Comparison of ENCODE assay signal across 10 cellular contexts in the genomic region with DNA sequence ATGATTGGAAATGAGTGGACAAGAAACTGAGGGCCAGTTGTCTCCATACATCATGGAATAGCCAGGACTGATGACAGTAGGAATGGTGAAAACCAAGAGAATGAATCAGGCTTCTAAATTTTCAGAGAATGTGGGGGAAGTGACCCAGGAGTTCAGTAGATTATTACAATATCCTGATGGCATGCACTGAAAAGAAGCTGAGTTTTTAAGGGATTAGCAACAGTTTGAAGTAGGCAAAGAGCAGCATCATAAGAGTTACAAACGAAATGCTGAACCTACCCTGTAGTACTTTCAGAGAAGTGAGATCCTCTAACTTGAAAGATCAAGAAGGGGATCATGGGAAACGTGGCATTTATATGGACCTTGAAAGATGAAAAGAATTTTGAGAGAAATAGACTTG. TPM values are rescaled to one million over a fixed set of nuclear protein-coding genes. Genes with fewer than 3 reads are reported as not detected.
DNase-seq lines count a peak whose midpoint lies in the region; TF ChIP-seq lines count a peak whose summit lies in the region.
"Had no signal": no experiment of that assay in that cellular context is flagged by ENCODE, and none has a peak within 500 bp of the region (broad histone marks: within the 10 kb centered on the region; RNA-seq: fewer than 3 reads in every experiment).

No MANE protein-coding gene starts in this region.

- peak overlapping the region; percentile 16 for H3K4me3 ChIP-seq in fibroblast of mammary gland (ENCODE audit: control insufficient read depth, low read depth, low read length)
- H3K4me3 ChIP-seq: lung, upper lobe of left lung had no signal

- DNase-seq in EH (ENCODE audit: low read depth) (peak; percentile 87), NCI-H226 (peak; percentile 80), fibroblast of mammary gland (ENCODE audit: low read depth) (peak; percentile 86), putamen (ENCODE audit: low spot score) (peak; percentile 7), mesenteric fat pad (ENCODE audit: low spot score) (no peak), nucleus accumbens (lab: John Stamatoyannopoulos, UW) (no peak), HPDE6-E6E7 (ENCODE audit: extremely low spot score) (no peak), retina (no peak)

- TF ChIP-seq CTCF in fibroblast of mammary gland (conservative IDR thresholded peaks at IDR 0.05; ENCODE audit: control insufficient read depth, insufficient read depth, low read depth, low read length), result no peak

RNA-seq across cellular contexts. Expression of gene SLC2A14, which starts 13.2 kb away (rescaled TPM):
- 5.4 TPM for total RNA-seq in mesenteric fat pad

Comparison
In these comparisons a context has a peak if more than half of its experiments do, and no peak if none do; other contexts are left out.
1. DNase-seq: peak in EH (single experiment), NCI-H226 (single experiment), fibroblast of mammary gland (single experiment) and putamen (single experiment); none in mesenteric fat pad (single experiment), nucleus accumbens (0 of 56), HPDE6-E6E7 (single experiment) and retina (single experiment).